Comparison of ENCODE assay signal across 11 cellular contexts in genomic region chr16:73037331-73037745, GRCh38. TPM values are rescaled to one million over a fixed set of nuclear protein-coding genes. Genes with fewer than 3 reads are reported as not detected.
DNase-seq lines count a peak whose midpoint lies in the region; ATAC-seq and TF ChIP-seq lines count a peak whose summit lies in the region.
"Had no signal": no experiment of that assay in that cellular context is flagged by ENCODE, and none has a peak within 500 bp of the region (broad histone marks: within the 10 kb centered on the region; RNA-seq: fewer than 3 reads in every experiment).

No MANE protein-coding gene starts in this region.

- H3K4me1 ChIP-seq in SK-N-SH (ENCODE audit: control insufficient read depth in 1 of 2, insufficient read depth in 2 of 2, low read depth in 1 of 2, low read length in 1 of 2) (peaks cover 37 to 49% of the 10 kb centered on the region in 2 experiments; a peak in 3 of 4 replicates), thyroid gland (peaks cover 76 to 92% of the 10 kb centered on the region in 2 donors)

- no peak overlapping the region for H3K4me3 ChIP-seq in SK-N-SH (ENCODE audit: low read depth in 2 of 2, low read length in 1 of 2)
- H3K4me3 ChIP-seq in thyroid gland (replicated peaks in 1 of 3), result no peak overlapping the region

- no peak for ATAC-seq in GM18868 (IDR thresholded peaks at IDR 0.05; ENCODE audit: unreplicated experiment)

- H3K4me2 ChIP-seq in SK-N-SH, result 0 out of 2 replicates have a peak overlapping the region, but pooled peaks have one; percentile 41

- H3K9me2 ChIP-seq in SK-N-SH, result no peaks in the 10 kb centered on the region

- H3K79me2 ChIP-seq in SK-N-SH (ENCODE audit: insufficient read depth), result peaks cover 98% of the 10 kb centered on the region

- H3K27ac ChIP-seq in SK-N-SH (ENCODE audit: low read depth in 2 of 2, low read length in 1 of 2), result peak overlapping the region; percentile 24 to 84; a peak in 3 of 4 replicates
- peak overlapping the region; percentile 73 to 86 (median 82) for H3K27ac ChIP-seq in thyroid gland

- no peak overlapping the region for H2AFZ ChIP-seq in SK-N-SH (ENCODE audit: low read depth)

- 55% methylated on average over 4 of the region's 5 CpGs for WGBS in SK-N-SH (ENCODE audit: low lambda C conversion rate)
- WGBS in thyroid gland, 2 donors, result 15 to 22% methylated on average over 5 of the region's 5 CpGs

- H3K27me3 ChIP-seq in SK-N-SH (ENCODE audit: insufficient read depth), result no peaks in the 10 kb centered on the region
- H3K27me3 ChIP-seq in thyroid gland, result no peaks in the 10 kb centered on the region

- no peaks in the 10 kb centered on the region for H3F3A ChIP-seq in SK-N-SH (replicated peaks; ENCODE audit: insufficient read depth)

- DNase-seq in DMS53 (lab: John Stamatoyannopoulos, UW) (peak; percentile 59), DMS53 treated with DMSO at 0.1 percent for 48 hours (lab: John Stamatoyannopoulos, UW; ENCODE audit: unreplicated experiment) (no peak), SK-N-SH (peak; percentile 61), left kidney (ENCODE audit: low read depth, low spot score) (peak; percentile 65), thyroid gland (peak; percentile 74 to 75), NCI-H2081 (lab: John Stamatoyannopoulos, UW) (no peak), SW480 (ENCODE audit: low spot score) (no peak)
- DNase-seq: 8988T; activated naive CD4-positive, alpha-beta T cell treated with anti-CD3 and anti-CD28 coated beads, Interleukin-2, amount 10 ng/mL, durations not matched to agents 7 days and 5 days; substantia nigra had no signal

- TF ChIP-seq RAD21 in SK-N-SH (IDR thresholded peaks at IDR 0.05; ENCODE audit: low read length), result peak; percentile 1; the same call in 1 of the 2 replicates

- H3K9me3 ChIP-seq in SK-N-SH, result no peaks in the 10 kb centered on the region
- no peaks in the 10 kb centered on the region for H3K9me3 ChIP-seq in thyroid gland

- intact Hi-C loops in thyroid gland (cut with DNase I), result no loop called here

- H3K9ac ChIP-seq in SK-N-SH, result 0 out of 2 replicates have a peak overlapping the region, but pooled peaks have one; percentile 7

- no peak for TF ChIP-seq CTCF in SK-N-SH (IDR thresholded peaks at IDR 0.05)
- no peak for TF ChIP-seq CTCF in thyroid gland (IDR thresholded peaks at IDR 0.05)

- TF ChIP-seq EP300 in SK-N-SH (IDR thresholded peaks at IDR 0.05; ENCODE audit: borderline replicate concordance in 1 of 2, low read depth in 1 of 2, low read length in 1 of 2), result no peak

- H4K20me1 ChIP-seq in SK-N-SH (ENCODE audit: insufficient read depth), result peaks cover 80% of the 10 kb centered on the region

- POLR2A ChIA-PET in SK-N-SH (lab: Yijun Ruan, JAX), result no interaction called here

- CTCF ChIA-PET in SK-N-SH (lab: Yijun Ruan, JAX), result interaction anchor here (0.8 to 2.7 kb wide), 6 partner anchors 10 to 205 kb away, joined by 3 to 12 read pairs (median 4); no protein-coding TSS in a partner anchor

- H3K36me3 ChIP-seq in SK-N-SH (replicated peaks in 1 of 2; ENCODE audit: control insufficient read depth in 1 of 2, insufficient read depth in 2 of 2, low read length in 1 of 2) (no peaks in the 10 kb centered on the region), thyroid gland (no peaks in the 10 kb centered on the region)

- peak in 1 of 2 donors; percentile 34 for TF ChIP-seq POLR2A in thyroid gland (IDR thresholded peaks at IDR 0.05)

TF ChIP-seq in SK-N-SH, 30 proteins besides CTCF, POLR2A, EP300 and RAD21:
- TF ChIP-seq FOSL2 (IDR thresholded peaks at IDR 0.05; ENCODE audit: borderline replicate concordance, low read depth) (0 out of 2 replicates have a peak, but pooled peaks have one; percentile 3), FOXJ3 (CRISPR knock-in tag; IDR thresholded peaks at IDR 0.05) (no peak)

RNA-seq across cellular contexts. Expression of gene ZFHX3, which starts 10.6 kb away (rescaled TPM):
- 1.9 and 2.0 TPM in 2 replicates for polyA plus RNA-seq in SK-N-SH (2012; rRNA removed)
- polyA plus RNA-seq in SK-N-SH (2012; cell fraction: cytosol; rRNA removed), result 1.9 and 2.0 TPM in 2 replicates
- 4.1 and 5.0 TPM in 2 replicates for polyA plus RNA-seq in SK-N-SH (2012; cell fraction: nucleus; rRNA removed)
- 10 to 100 TPM; 27.4 to 92.9 (median 45.5) TPM for total RNA-seq in thyroid gland

Comparison
In these comparisons a context has a peak if more than half of its experiments do, and no peak if none do; other contexts are left out.
1. DNase-seq: peak in DMS53 (single experiment), SK-N-SH (single experiment), left kidney (single experiment) and thyroid gland (2 of 2); none in DMS53 treated with DMSO at 0.1 percent for 48 hours (single experiment), NCI-H2081 (0 of 2) and SW480 (single experiment).